In the genomic region with DNA sequence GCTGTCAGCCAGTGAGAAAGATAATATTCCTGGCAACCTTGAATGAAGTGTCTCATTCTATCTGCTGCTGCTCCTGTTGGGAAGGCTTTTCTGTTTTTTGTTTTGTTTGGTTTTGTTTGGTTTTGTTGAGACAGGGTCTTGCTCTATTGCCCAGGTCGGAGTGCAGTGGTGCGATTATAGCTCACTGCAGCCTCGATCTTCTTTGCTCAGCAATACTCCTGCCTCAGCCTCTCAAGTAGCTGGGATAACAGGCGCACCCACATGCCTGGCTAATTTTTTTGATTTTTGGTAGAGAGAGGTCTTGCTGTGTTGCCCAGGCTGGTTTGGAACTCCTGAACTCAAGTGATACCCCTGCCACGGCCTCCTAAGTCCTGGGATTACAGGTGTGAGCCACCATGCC, we compare ENCODE assay signal across 35 cellular contexts. TPM values are rescaled to one million over a fixed set of nuclear protein-coding genes. Genes with fewer than 3 reads are reported as not detected.
DNase-seq lines count a peak whose midpoint lies in the region; ATAC-seq, FAIRE-seq and TF ChIP-seq lines count a peak whose summit lies in the region.
"Had no signal": no experiment of that assay in that cellular context is flagged by ENCODE, and none has a peak within 500 bp of the region (broad histone marks: within the 10 kb centered on the region; RNA-seq: fewer than 3 reads in every experiment).

No MANE protein-coding gene starts in this region.

- H3K9me3 Mint-ChIP-seq in WTC11 = no peaks in the 10 kb centered on the region
- H3K9me3 Mint-ChIP-seq: CD14-positive monocyte; CD4-positive, alpha-beta memory T cell; CD4-positive, alpha-beta T cell; CD4-positive, CD25-positive, alpha-beta regulatory T cell; CD8-positive, alpha-beta memory T cell; CD8-positive, alpha-beta T cell had no signal

- H3K27me3 ChIP-seq in HepG2 (ENCODE audit: control insufficient read depth in 1 of 2, insufficient read depth in 2 of 2, low read length in 2 of 2) (no peaks in the 10 kb centered on the region), right lobe of liver (no peaks in the 10 kb centered on the region)
- H3K27me3 ChIP-seq: BE2C; BLaER1; BLaER1 treated with 17β-estradiol and CSF1 and Interleukin-3, amounts not matched to agents 10 nM and 100 nM had no signal

- H3K4me1 ChIP-seq in HepG2 (ENCODE audit: insufficient read depth, low read length) = peaks cover 4% of the 10 kb centered on the region
- H3K4me1 ChIP-seq in right lobe of liver = peaks cover 0 to 6% (median 0%) of the 10 kb centered on the region in 4 donors
- peaks cover 19% of the 10 kb centered on the region for H3K4me1 ChIP-seq in HEK293 (ENCODE audit: control insufficient read depth, insufficient read depth, low read length)
- H3K4me1 ChIP-seq: A549, BE2C, BLaER1 had no signal

- H3K4me1 Mint-ChIP-seq in WTC11 = peaks cover 2% of the 10 kb centered on the region; the same call in 1 of the 2 replicates
- H3K4me1 Mint-ChIP-seq: B cell; CD14-positive monocyte; CD4-positive, alpha-beta memory T cell; CD4-positive, CD25-positive, alpha-beta regulatory T cell; CD8-positive, alpha-beta memory T cell had no signal

- no peak for ATAC-seq in HepG2
- ATAC-seq in right lobe of liver = no peak
- ATAC-seq in WTC11 = no peak
- ATAC-seq in GM18511 (IDR thresholded peaks at IDR 0.05; ENCODE audit: unreplicated experiment) = no peak
- ATAC-seq: A549; CD8-positive, alpha-beta T cell had no signal

- no peak for TF ChIP-seq RAD21 in HepG2 (CRISPR knock-in tag; IDR thresholded peaks at IDR 0.05)

- POLR2A ChIA-PET in HepG2 (lab: Yijun Ruan, JAX) (no interaction called here), HEK293 (lab: Yijun Ruan, JAX) (no interaction called here), WTC11 (lab: Charles Lee) (no interaction called here)

- H3K36me3 ChIP-seq in HepG2 (replicated peaks in 1 of 2; ENCODE audit: control insufficient read depth in 1 of 2, insufficient read depth in 2 of 2, low read length in 2 of 2) = peaks cover 5 to 34% of the 10 kb centered on the region in 2 experiments; a peak in 4 of 5 replicates
- H3K36me3 ChIP-seq in right lobe of liver = no peaks in the 10 kb centered on the region
- no peaks in the 10 kb centered on the region for H3K36me3 ChIP-seq in HEK293 (ENCODE audit: control insufficient read depth in 2 of 2, insufficient read depth in 1 of 2, low read length in 2 of 2)
- H3K36me3 ChIP-seq: BE2C; BLaER1; BLaER1 treated with 17β-estradiol and CSF1 and Interleukin-3, amounts not matched to agents 10 nM and 100 nM had no signal

- H3K79me2 ChIP-seq in HepG2 (ENCODE audit: insufficient read depth, low read length) = peaks cover 3% of the 10 kb centered on the region

- peaks cover 4% of the 10 kb centered on the region for H3K36me3 Mint-ChIP-seq in WTC11
- H3K36me3 Mint-ChIP-seq: CD14-positive monocyte; CD4-positive, alpha-beta memory T cell; CD4-positive, CD25-positive, alpha-beta regulatory T cell; CD8-positive, alpha-beta memory T cell; CD8-positive, alpha-beta T cell had no signal

- H2AFZ ChIP-seq in HepG2 (ENCODE audit: low read length) = no peak overlapping the region

- intact Hi-C loops in HepG2 (cut with micrococcal nuclease; ENCODE audit: unreplicated experiment) = no loop called here
- intact Hi-C loops in right lobe of liver (cut with DNase I) = loop anchor here in 1 of 2 donors (10.0 kb wide), 1 partner anchor 190 kb away; no protein-coding TSS in a partner anchor

- no peak overlapping the region for H3K4me2 ChIP-seq in HepG2 (ENCODE audit: low read depth, low read length)
- H3K4me2 ChIP-seq: A549, BLaER1 had no signal

- CTCF ChIA-PET in HepG2 (lab: Yijun Ruan, JAX; ENCODE audit: low intra/inter-chr PET ratio, low total read pairs) = no interaction called here
- CTCF ChIA-PET in HEK293 (lab: Yijun Ruan, JAX) = interaction anchor here (0.6 to 2.2 kb wide), 2 partner anchors 10 to 11 kb away, joined by 3 to 6 read pairs; no protein-coding TSS in a partner anchor
- CTCF ChIA-PET in WTC11 (lab: Charles Lee) = no interaction called here

- no peak for FAIRE-seq in HepG2 (lab: Jason Lieb, UNC)
- FAIRE-seq: A204.1, A549, D721Med had no signal

- TF ChIP-seq POLR2A in HepG2 (IDR thresholded peaks at IDR 0.05; ENCODE audit: insufficient read depth in 1 of 2, low read depth in 2 of 2, low read length in 2 of 2) = no peak
- TF ChIP-seq POLR2A in right lobe of liver (IDR thresholded peaks at IDR 0.05) = no peak

- no peak for TF ChIP-seq EP300 in HepG2 (IDR thresholded peaks at IDR 0.05; ENCODE audit: low read depth in 2 of 2, low read length in 2 of 2)
- TF ChIP-seq EP300 in HepG2 (CRISPR knock-in tag; IDR thresholded peaks at IDR 0.05; ENCODE audit: borderline replicate concordance) = no peak

- H3K9me3 ChIP-seq in HepG2 (ENCODE audit: low read length) = no peaks in the 10 kb centered on the region
- H3K9me3 ChIP-seq in right lobe of liver = no peaks in the 10 kb centered on the region
- no peaks in the 10 kb centered on the region for H3K9me3 ChIP-seq in HEK293 (ENCODE audit: control insufficient read depth, insufficient read depth, low read depth, low read length)
- H3K9me3 ChIP-seq: A549; BE2C; BLaER1; BLaER1 treated with 17β-estradiol and CSF1 and Interleukin-3, amounts not matched to agents 10 nM and 100 nM; Caco-2 had no signal

- H3K4me3 ChIP-seq in HepG2 (replicated peaks in 1 of 3; ENCODE audit: insufficient read depth in 1 of 3, low read depth in 2 of 3, low read length in 3 of 3) = no peak overlapping the region
- H3K4me3 ChIP-seq in right lobe of liver = no peak overlapping the region
- H3K4me3 ChIP-seq in HEK293 (ENCODE audit: low read depth, low read length) = no peak overlapping the region
- H3K4me3 ChIP-seq: A549; BLaER1; BLaER1 treated with 17β-estradiol and CSF1 and Interleukin-3, amounts not matched to agents 10 nM and 100 nM had no signal

- BruUV-seq in HepG2 (replicated peaks; lab: Mats Ljungman, UMichigan) = no TSS peak

- DNase-seq in HepG2 (ENCODE audit: low spot score) (no peak), right lobe of liver (no peak), WTC11 (ENCODE audit: low spot score) (no peak), SIG-M5 (lab: John Stamatoyannopoulos, UW) (no peak)
- DNase-seq: 8988T; ACHN; AML-193; BE2C; C1 segment of cervical spinal cord; Caco-2; Calu3; CD4-positive, alpha-beta memory T cell; CD4-positive, alpha-beta T cell; CD4-positive, CD25-positive, alpha-beta regulatory T cell; CD8-positive, alpha-beta memory T cell; CD8-positive, alpha-beta T cell; COR-L47; DMS 273 treated with DMSO at 0.1 percent for 48 hours; DMS153; DMS53; DMS79; DMS79 treated with DMSO at 0.1 percent for 48 hours; DND-41; EL had no signal

- no peak overlapping the region for H3K9ac ChIP-seq in HepG2 (ENCODE audit: insufficient read depth, low read depth, low read length)
- H3K9ac ChIP-seq: BLaER1; BLaER1 treated with 17β-estradiol and CSF1 and Interleukin-3, amounts not matched to agents 10 nM and 100 nM had no signal

- H3K27ac Mint-ChIP-seq in WTC11 = no peak overlapping the region
- H3K27ac Mint-ChIP-seq: B cell; CD14-positive monocyte; CD4-positive, alpha-beta memory T cell; CD4-positive, alpha-beta T cell; CD4-positive, CD25-positive, alpha-beta regulatory T cell; CD8-positive, alpha-beta memory T cell; CD8-positive, alpha-beta T cell had no signal

- in situ Hi-C loops in HepG2 (cut with HindIII; ENCODE audit: extremely low pct_ligation_motif_present, low pct_unique_long_range_greater_than_20kb) = no loop called here

- no peak for TF ChIP-seq CTCF in HepG2 (CRISPR knock-in tag; IDR thresholded peaks at IDR 0.05)
- TF ChIP-seq CTCF in right lobe of liver (IDR thresholded peaks at IDR 0.05) = no peak
- TF ChIP-seq CTCF in HEK293 (tag by site-specific recombination; IDR thresholded peaks at IDR 0.05) = no peak
- no peak for TF ChIP-seq CTCF in WTC11 (IDR thresholded peaks at IDR 0.05)

- no peak overlapping the region for H3K4me3 Mint-ChIP-seq in WTC11
- H3K4me3 Mint-ChIP-seq: B cell; CD14-positive monocyte; CD4-positive, alpha-beta memory T cell; CD4-positive, alpha-beta T cell; CD4-positive, CD25-positive, alpha-beta regulatory T cell; CD8-positive, alpha-beta memory T cell; CD8-positive, alpha-beta T cell had no signal

- H3K27me3 Mint-ChIP-seq in WTC11 (ENCODE audit: low read depth) = no peaks in the 10 kb centered on the region

- 0 out of 2 replicates have a peak, but pooled peaks cover 5% of the 10 kb centered on the region for H4K20me1 ChIP-seq in HepG2 (ENCODE audit: insufficient read depth, low read length)
- H4K20me1 ChIP-seq: BLaER1; BLaER1 treated with 17β-estradiol and CSF1 and Interleukin-3, amounts not matched to agents 10 nM and 100 nM had no signal

- WGBS in HepG2 (ENCODE audit: low lambda C conversion rate) = 98% methylated on average over 5 of the region's 5 CpGs
- 76% methylated on average over 4 of the region's 5 CpGs for WGBS in right lobe of liver (ENCODE audit: insufficient coverage, low coverage, low lambda C conversion rate, missing lambda C conversion rate)

- H3K27ac ChIP-seq in HepG2 (ENCODE audit: extremely low read length, insufficient read depth, low read length) (no peak overlapping the region), right lobe of liver (no peak overlapping the region), HEK293 (ENCODE audit: extremely low read depth, low read depth, low read length) (no peak overlapping the region)
- H3K27ac ChIP-seq: 22Rv1; A549; BLaER1; BLaER1 treated with 17β-estradiol and CSF1 and Interleukin-3, amounts not matched to agents 10 nM and 100 nM; C4-2B had no signal

RNA-seq across cellular contexts. Expression of a gene that starts 37.6 kb away (rescaled TPM):
- total RNA-seq in HepG2 (2016; rRNA removed; fragmentation: Illumina TruSeq; extraction: Trizol) (11.6 and 13.9 TPM in 2 replicates), right lobe of liver (10 to 100 TPM in 2 of 6 experiments, 1 to 10 TPM in 4; 1.1 to 14.3 (median 5.6) TPM), WTC11 (2021) (21.2 to 25.2 TPM (median 23.9 TPM) in 3 replicates)
- total RNA-seq in HepG2 (2016; cell fraction: cytosol; rRNA removed; fragmentation: Illumina TruSeq; extraction: Trizol; ENCODE audit: low read depth) = 2.6 and 3.3 TPM in 2 replicates
- total RNA-seq in HepG2 (2016; cell fraction: insoluble cytoplasmic fraction; rRNA removed; fragmentation: Illumina TruSeq; extraction: Trizol) = 14.2 and 15.8 TPM in 2 replicates
- 5.4 and 6.1 TPM in 2 replicates for total RNA-seq in HepG2 (2016; cell fraction: membrane; rRNA removed; fragmentation: Illumina TruSeq; extraction: Trizol)
- 28.7 and 34.0 TPM in 2 replicates for total RNA-seq in HepG2 (2016; cell fraction: nucleus; rRNA removed; fragmentation: Illumina TruSeq; extraction: Trizol)
- 22.5 and 27.4 TPM in 2 replicates for polyA plus RNA-seq in HepG2 (2011; rRNA removed)
- polyA plus RNA-seq in HepG2 (2011; cell fraction: cytosol; rRNA removed) = 11.5 and 19.2 TPM in 2 replicates
- 12.4 and 14.1 TPM in 2 replicates for polyA plus RNA-seq in HepG2 (2011; cell fraction: nucleus; rRNA removed)
- 42.9 and 43.4 TPM in 2 replicates for polyA plus RNA-seq in HepG2 (2012)
- 2.5 and 3.0 TPM in 2 replicates for polyA plus RNA-seq in HepG2 (2016; cell fraction: cytosol; fragmentation: Illumina TruSeq; extraction: Trizol; ENCODE audit: low read depth)
- polyA plus RNA-seq in HepG2 (2016; cell fraction: insoluble cytoplasmic fraction; fragmentation: Illumina TruSeq; extraction: Trizol; ENCODE audit: low read depth) = 20.7 and 21.3 TPM in 2 replicates
- polyA plus RNA-seq in HepG2 (2016; cell fraction: membrane; fragmentation: Illumina TruSeq; extraction: Trizol; ENCODE audit: low read depth) = 4.3 and 4.4 TPM in 2 replicates
- 26.5 and 30.1 TPM in 2 replicates for polyA plus RNA-seq in HepG2 (2016; cell fraction: nucleus; fragmentation: Illumina TruSeq; extraction: Trizol; ENCODE audit: insufficient read depth, low read depth)
- 3.9 and 11.3 TPM in 2 replicates for polyA minus RNA-seq in HepG2 (2011; rRNA and poly(A)+ RNA removed; ENCODE audit: low replicate concordance)
- polyA minus RNA-seq in HepG2 (2011; cell fraction: cytosol; rRNA and poly(A)+ RNA removed) = 9.0 and 9.1 TPM in 2 replicates
- 42.6 and 51.3 TPM in 2 replicates for polyA minus RNA-seq in HepG2 (2011; cell fraction: nucleus; rRNA and poly(A)+ RNA removed)
